2 cellular contexts compared by ENCODE assay signal in the genomic region with DNA sequence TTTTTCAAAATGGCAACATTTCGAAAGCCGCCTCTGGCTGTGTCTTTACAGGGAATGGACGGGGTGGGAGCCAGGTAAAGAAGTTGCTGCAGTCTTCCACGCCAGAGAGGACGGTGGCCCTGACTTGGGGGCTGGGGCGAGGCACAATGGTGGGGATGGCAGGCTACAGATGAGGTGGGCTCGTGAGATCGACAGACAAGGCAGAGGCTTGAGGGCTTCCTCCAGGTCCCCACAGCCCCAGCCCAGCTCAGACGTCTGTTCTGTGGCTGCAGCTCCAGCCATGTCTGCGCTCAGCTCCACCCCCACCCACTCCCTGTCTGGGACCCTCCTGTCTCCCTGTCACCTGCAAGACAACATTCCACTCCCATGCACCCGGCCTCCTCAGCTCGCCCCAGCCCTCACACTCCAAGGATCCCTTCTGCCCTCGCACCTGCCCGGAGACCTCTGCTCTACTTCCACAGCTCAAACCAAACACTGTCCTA.
TF ChIP-seq lines count a peak whose summit lies in the region.

No MANE protein-coding gene starts in this region.

TF ChIP-seq in HepG2, 621 proteins besides CTCF, POLR2A, EP300 and RAD21 (continues in another document):
- TF ChIP-seq KDM5B (CRISPR knock-in tag; IDR thresholded peaks at IDR 0.05; ENCODE audit: borderline replicate concordance): peak; percentile 45; the same call in 1 of the 2 replicates
- TF ChIP-seq, protein P1, sequence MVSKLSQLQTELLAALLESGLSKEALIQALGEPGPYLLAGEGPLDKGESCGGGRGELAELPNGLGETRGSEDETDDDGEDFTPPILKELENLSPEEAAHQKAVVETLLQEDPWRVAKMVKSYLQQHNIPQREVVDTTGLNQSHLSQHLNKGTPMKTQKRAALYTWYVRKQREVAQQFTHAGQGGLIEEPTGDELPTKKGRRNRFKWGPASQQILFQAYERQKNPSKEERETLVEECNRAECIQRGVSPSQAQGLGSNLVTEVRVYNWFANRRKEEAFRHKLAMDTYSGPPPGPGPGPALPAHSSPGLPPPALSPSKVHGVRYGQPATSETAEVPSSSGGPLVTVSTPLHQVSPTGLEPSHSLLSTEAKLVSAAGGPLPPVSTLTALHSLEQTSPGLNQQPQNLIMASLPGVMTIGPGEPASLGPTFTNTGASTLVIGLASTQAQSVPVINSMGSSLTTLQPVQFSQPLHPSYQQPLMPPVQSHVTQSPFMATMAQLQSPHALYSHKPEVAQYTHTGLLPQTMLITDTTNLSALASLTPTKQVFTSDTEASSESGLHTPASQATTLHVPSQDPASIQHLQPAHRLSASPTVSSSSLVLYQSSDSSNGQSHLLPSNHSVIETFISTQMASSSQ (IDR thresholded peaks at IDR 0.05; ENCODE audit: low read depth): no peak
- TF ChIP-seq, protein P1 (CRISPR knock-in tag; IDR thresholded peaks at IDR 0.05; ENCODE audit: borderline replicate concordance): 0 out of 2 replicates have a peak, but pooled peaks have one; percentile 13
- no peak for TF ChIP-seq HNRNPLL (IDR thresholded peaks at IDR 0.05; ENCODE audit: low read depth, low read length, poor library complexity, severe bottlenecking)
- TF ChIP-seq, protein P2, sequence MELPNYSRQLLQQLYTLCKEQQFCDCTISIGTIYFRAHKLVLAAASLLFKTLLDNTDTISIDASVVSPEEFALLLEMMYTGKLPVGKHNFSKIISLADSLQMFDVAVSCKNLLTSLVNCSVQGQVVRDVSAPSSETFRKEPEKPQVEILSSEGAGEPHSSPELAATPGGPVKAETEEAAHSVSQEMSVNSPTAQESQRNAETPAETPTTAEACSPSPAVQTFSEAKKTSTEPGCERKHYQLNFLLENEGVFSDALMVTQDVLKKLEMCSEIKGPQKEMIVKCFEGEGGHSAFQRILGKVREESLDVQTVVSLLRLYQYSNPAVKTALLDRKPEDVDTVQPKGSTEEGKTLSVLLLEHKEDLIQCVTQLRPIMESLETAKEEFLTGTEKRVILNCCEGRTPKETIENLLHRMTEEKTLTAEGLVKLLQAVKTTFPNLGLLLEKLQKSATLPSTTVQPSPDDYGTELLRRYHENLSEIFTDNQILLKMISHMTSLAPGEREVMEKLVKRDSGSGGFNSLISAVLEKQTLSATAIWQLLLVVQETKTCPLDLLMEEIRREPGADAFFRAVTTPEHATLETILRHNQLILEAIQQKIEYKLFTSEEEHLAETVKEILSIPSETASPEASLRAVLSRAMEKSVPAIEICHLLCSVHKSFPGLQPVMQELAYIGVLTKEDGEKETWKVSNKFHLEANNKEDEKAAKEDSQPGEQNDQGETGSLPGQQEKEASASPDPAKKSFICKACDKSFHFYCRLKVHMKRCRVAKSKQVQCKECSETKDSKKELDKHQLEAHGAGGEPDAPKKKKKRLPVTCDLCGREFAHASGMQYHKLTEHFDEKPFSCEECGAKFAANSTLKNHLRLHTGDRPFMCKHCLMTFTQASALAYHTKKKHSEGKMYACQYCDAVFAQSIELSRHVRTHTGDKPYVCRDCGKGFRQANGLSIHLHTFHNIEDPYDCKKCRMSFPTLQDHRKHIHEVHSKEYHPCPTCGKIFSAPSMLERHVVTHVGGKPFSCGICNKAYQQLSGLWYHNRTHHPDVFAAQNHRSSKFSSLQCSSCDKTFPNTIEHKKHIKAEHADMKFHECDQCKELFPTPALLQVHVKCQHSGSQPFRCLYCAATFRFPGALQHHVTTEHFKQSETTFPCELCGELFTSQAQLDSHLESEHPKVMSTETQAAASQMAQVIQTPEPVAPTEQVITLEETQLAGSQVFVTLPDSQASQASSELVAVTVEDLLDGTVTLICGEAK (IDR thresholded peaks at IDR 0.05): no peak
- TF ChIP-seq, protein P2 (CRISPR knock-in tag; IDR thresholded peaks at IDR 0.05): 0 out of 2 replicates have a peak, but pooled peaks have one; percentile 16
- TF ChIP-seq AGO2 (optimal IDR thresholded peaks at IDR 0.05; ENCODE audit: low read depth, low read length): peak; percentile 93
- peak; percentile 57 for TF ChIP-seq POLR2G (IDR thresholded peaks at IDR 0.05; ENCODE audit: low read depth, low read length)
- TF ChIP-seq POLR2AphosphoS5 (IDR thresholded peaks at IDR 0.05; ENCODE audit: low read depth, low read length): peak; percentile 24; the same call in 1 of the 2 replicates
- peak; percentile 82 for TF ChIP-seq RBM22 (optimal IDR thresholded peaks at IDR 0.05; ENCODE audit: low read length)
- TF ChIP-seq RFX1 (IDR thresholded peaks at IDR 0.05): no peak

TF ChIP-seq in HEK293T, 16 proteins besides CTCF, POLR2A, EP300 and RAD21:
- no peak for TF ChIP-seq L3MBTL2 (conservative IDR thresholded peaks at IDR 0.05)
- no peak for TF ChIP-seq BHLHE40 (IDR thresholded peaks at IDR 0.05; ENCODE audit: borderline replicate concordance)
- TF ChIP-seq FOXM1 (IDR thresholded peaks at IDR 0.05; ENCODE audit: borderline replicate concordance): no peak
- TF ChIP-seq HDGF (IDR thresholded peaks at IDR 0.05; ENCODE audit: borderline replicate concordance): no peak
- no peak for TF ChIP-seq FOXA1 (IDR thresholded peaks at IDR 0.05)
- no peak for TF ChIP-seq LEF1 (IDR thresholded peaks at IDR 0.05; ENCODE audit: borderline replicate concordance)
- TF ChIP-seq FOXK2 (IDR thresholded peaks at IDR 0.05): no peak
- TF ChIP-seq SUZ12 (IDR thresholded peaks at IDR 0.05): no peak
- TF ChIP-seq CTBP1 (IDR thresholded peaks at IDR 0.05; ENCODE audit: borderline replicate concordance): no peak
- TF ChIP-seq TARDBP (IDR thresholded peaks at IDR 0.05): no peak
- no peak for TF ChIP-seq ARNT (IDR thresholded peaks at IDR 0.05)
- TF ChIP-seq NFRKB (IDR thresholded peaks at IDR 0.05): no peak
- TF ChIP-seq ZNF384 (IDR thresholded peaks at IDR 0.05): no peak
- no peak for TF ChIP-seq SP1 (IDR thresholded peaks at IDR 0.05)
- no peak for TF ChIP-seq ELF4 (IDR thresholded peaks at IDR 0.05)
- TF ChIP-seq, protein P3, sequence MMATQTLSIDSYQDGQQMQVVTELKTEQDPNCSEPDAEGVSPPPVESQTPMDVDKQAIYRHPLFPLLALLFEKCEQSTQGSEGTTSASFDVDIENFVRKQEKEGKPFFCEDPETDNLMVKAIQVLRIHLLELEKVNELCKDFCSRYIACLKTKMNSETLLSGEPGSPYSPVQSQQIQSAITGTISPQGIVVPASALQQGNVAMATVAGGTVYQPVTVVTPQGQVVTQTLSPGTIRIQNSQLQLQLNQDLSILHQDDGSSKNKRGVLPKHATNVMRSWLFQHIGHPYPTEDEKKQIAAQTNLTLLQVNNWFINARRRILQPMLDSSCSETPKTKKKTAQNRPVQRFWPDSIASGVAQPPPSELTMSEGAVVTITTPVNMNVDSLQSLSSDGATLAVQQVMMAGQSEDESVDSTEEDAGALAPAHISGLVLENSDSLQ (IDR thresholded peaks at IDR 0.05): no peak
